1 cellular context compared by ENCODE assay signal in genomic region chr2:82796132-82796531, GRCh38.
TF ChIP-seq lines count a peak whose summit lies in the region.

No MANE protein-coding gene starts in this region.

TF ChIP-seq in GM23338, 12 proteins besides CTCF, POLR2A, EP300 and RAD21 (continued from another document):
- TF ChIP-seq ZNF462 (CRISPR knock-in tag; IDR thresholded peaks at IDR 0.05) (no peak), EZH2 (IDR thresholded peaks at IDR 0.05; ENCODE audit: low read depth, unreplicated experiment) (no peak)
TF ChIP-seq in GM23338: peak in this region for 0.
